ENCODE assay signal across 21 cellular contexts in the genomic region with DNA sequence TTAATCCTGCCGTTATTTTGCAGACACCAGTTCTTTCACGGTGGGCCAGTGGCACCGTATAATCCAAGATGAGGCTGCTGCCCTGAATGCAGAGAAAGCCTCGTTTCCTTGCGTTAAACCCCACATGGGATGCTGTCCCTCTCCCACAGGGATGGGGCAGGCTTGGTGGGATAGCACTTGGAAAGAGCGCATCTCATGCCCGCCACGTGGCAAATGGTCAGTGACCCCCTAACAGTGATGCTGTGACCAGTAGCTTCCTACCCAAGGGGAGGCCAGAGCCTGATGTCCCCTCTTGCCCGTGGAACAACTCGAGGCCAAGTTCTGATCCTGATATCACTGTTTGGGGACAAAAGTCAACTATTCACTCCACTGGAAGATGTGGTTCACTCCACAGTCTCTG.
A peak's percentile ranks its signal among the peaks of the same experiment; 100 is the strongest.
DNase-seq lines count a peak whose midpoint lies in the region; ATAC-seq and TF ChIP-seq lines count a peak whose summit lies in the region.
"Had no signal": no experiment of that assay in that cellular context is flagged by ENCODE, and none has a peak within 500 bp of the region (broad histone marks: within the 10 kb centered on the region; RNA-seq: fewer than 3 reads in every experiment).

No MANE protein-coding gene starts in this region.

- ATAC-seq in IMR-90 (ENCODE audit: low read depth) (no peak), HG03571 (IDR thresholded peaks at IDR 0.05; ENCODE audit: unreplicated experiment) (no peak), GM21390 (IDR thresholded peaks at IDR 0.05; ENCODE audit: unreplicated experiment) (no peak)
- ATAC-seq: K562 had no signal

- no peak overlapping the region for H3K18ac ChIP-seq in H9 (ENCODE audit: insufficient read length, low read depth, low read length)
- H3K18ac ChIP-seq in IMR-90 (ENCODE audit: low read depth, low read length) = no peak overlapping the region

- intact Hi-C loops in IMR-90 (cut with micrococcal nuclease) (no loop called here), posterior vena cava (cut with DNase I) (no loop called here)

- no peak overlapping the region for H4K91ac ChIP-seq in H9 (ENCODE audit: insufficient read length, low read depth, low read length)
- no peak overlapping the region for H4K91ac ChIP-seq in IMR-90 (ENCODE audit: insufficient read depth, low read depth, low read length)

- H3K9me3 ChIP-seq in H9 (ENCODE audit: control insufficient read depth, low read depth, low read length) = no peaks in the 10 kb centered on the region
- H3K9me3 ChIP-seq in IMR-90 (ENCODE audit: control insufficient read depth, insufficient read depth, low read length) = peaks cover 2% of the 10 kb centered on the region; the same call in 1 of the 2 replicates
- no peaks in the 10 kb centered on the region for H3K9me3 ChIP-seq in neural progenitor cell (ENCODE audit: low read depth)
- no peaks in the 10 kb centered on the region for H3K9me3 ChIP-seq in effector memory CD4-positive, alpha-beta T cell (ENCODE audit: control insufficient read depth, low read length)
- H3K9me3 ChIP-seq: BE2C had no signal

- H2AK9ac ChIP-seq in IMR-90 (replicated peaks; ENCODE audit: low read depth, low read length, poor library complexity) = peak overlapping the region; percentile 50

- dilution Hi-C loops in IMR-90 (cut with HindIII; ENCODE audit: low sequenced_read_pairs, unreplicated experiment) = no loop called here

- H2BK120ac ChIP-seq in H9 (ENCODE audit: low read depth, low read length, poor library complexity, severe bottlenecking) (no peak overlapping the region), IMR-90 (ENCODE audit: low read depth, low read length) (no peak overlapping the region)

- no peak for TF ChIP-seq RAD21 in IMR-90 (IDR thresholded peaks at IDR 0.05; ENCODE audit: low read length)

- peak overlapping the region; percentile 21 for H3K23ac ChIP-seq in H9 (ENCODE audit: insufficient read length, low read depth, low read length)
- H3K23ac ChIP-seq in IMR-90 (ENCODE audit: low read depth, low read length) = no peak overlapping the region

- H3K79me1 ChIP-seq in H9 (ENCODE audit: insufficient read depth, low read depth, low read length, poor library complexity, severe bottlenecking) (no peaks in the 10 kb centered on the region), IMR-90 (ENCODE audit: low read depth in 1 of 2, low read length in 2 of 2) (no peaks in the 10 kb centered on the region)

- H3K4me3 ChIP-seq in IMR-90 (ENCODE audit: insufficient read depth, low read depth, low read length) = no peak overlapping the region
- H3K4me3 ChIP-seq in neural progenitor cell = no peak overlapping the region
- no peak overlapping the region for H3K4me3 ChIP-seq in effector memory CD4-positive, alpha-beta T cell (ENCODE audit: insufficient read depth, low read depth, low read length, poor library complexity, severe bottlenecking)
- H3K4me3 ChIP-seq: K562 had no signal

- H3K14ac ChIP-seq in H9 (ENCODE audit: insufficient read depth, low read length) (no peak overlapping the region), IMR-90 (replicated peaks; ENCODE audit: low read depth, low read length) (no peak overlapping the region)

- no peak overlapping the region for H2BK12ac ChIP-seq in H9 (ENCODE audit: insufficient read length, low read depth, low read length)

- TF ChIP-seq POLR2A in IMR-90 (IDR thresholded peaks at IDR 0.05; ENCODE audit: low read depth, low read length) = no peak

- H2AK5ac ChIP-seq in H9 (ENCODE audit: insufficient read length, low read length) (no peak overlapping the region), IMR-90 (ENCODE audit: low read depth, low read length) (peak overlapping the region; percentile 28; the same call in 1 of the 2 replicates)

- CTCF ChIA-PET in IMR-90 (lab: Yijun Ruan, JAX) = no interaction called here

- H3K36me3 Mint-ChIP-seq in H9 (ENCODE audit: insufficient read depth in 1 of 3, low read depth in 3 of 3) (peaks cover 0 to 3% (median 0%) of the 10 kb centered on the region in 3 experiments; a peak in 2 of 7 replicates), neural progenitor cell (peaks cover under 1% of the 10 kb centered on the region)
- H3K36me3 Mint-ChIP-seq: CD4-positive, CD25-positive, alpha-beta regulatory T cell; CD8-positive, alpha-beta memory T cell had no signal

- H2BK15ac ChIP-seq in H9 (ENCODE audit: low read depth, low read length) = no peak overlapping the region
- no peak overlapping the region for H2BK15ac ChIP-seq in IMR-90 (ENCODE audit: low read depth, low read length)

- H3K27me3 ChIP-seq in H9 (ENCODE audit: insufficient read depth, low read length) (no peaks in the 10 kb centered on the region), IMR-90 (ENCODE audit: control insufficient read depth, insufficient read depth, low read length) (no peaks in the 10 kb centered on the region; the same call in 1 of the 2 replicates), neural progenitor cell (no peaks in the 10 kb centered on the region)
- H3K27me3 ChIP-seq in effector memory CD4-positive, alpha-beta T cell (replicated peaks; ENCODE audit: control insufficient read depth, insufficient read depth, low read length, poor library complexity, severe bottlenecking) = no peaks in the 10 kb centered on the region
- H3K27me3 ChIP-seq: BE2C had no signal

- H3T11ph ChIP-seq in H9 (ENCODE audit: low read length) = no peak overlapping the region

- H3K36me3 ChIP-seq in IMR-90 (ENCODE audit: control insufficient read depth, insufficient read depth, low read length) = no peaks in the 10 kb centered on the region
- H3K36me3 ChIP-seq in neural progenitor cell = no peaks in the 10 kb centered on the region
- no peaks in the 10 kb centered on the region for H3K36me3 ChIP-seq in effector memory CD4-positive, alpha-beta T cell (ENCODE audit: control insufficient read depth, insufficient read depth, low read length)
- H3K36me3 ChIP-seq: BE2C had no signal

- no peak overlapping the region for H3K4ac ChIP-seq in H9 (ENCODE audit: low read depth, low read length)
- no peak overlapping the region for H3K4ac ChIP-seq in IMR-90 (ENCODE audit: low read depth, low read length)

- no TSS peak for BruUV-seq in IMR-90 (replicated peaks; lab: Mats Ljungman, UMichigan)

- in situ Hi-C loops in IMR-90 (cut with MboI; ENCODE audit: low sequenced_read_pairs) = no loop called here

- H2BK20ac ChIP-seq in H9 (ENCODE audit: low read depth, low read length, poor library complexity, severe bottlenecking) (no peak overlapping the region), IMR-90 (ENCODE audit: low read depth, low read length) (no peak overlapping the region)

- H3K27ac ChIP-seq in H9 (ENCODE audit: insufficient read length, low read depth, low read length) (no peak overlapping the region), IMR-90 (ENCODE audit: insufficient read depth, low read length) (no peak overlapping the region), neural progenitor cell (no peak overlapping the region)
- no peak overlapping the region for H3K27ac ChIP-seq in effector memory CD4-positive, alpha-beta T cell (ENCODE audit: insufficient read depth, low read length, poor library complexity, severe bottlenecking)

- H3K9ac ChIP-seq in H9 (ENCODE audit: extremely low read depth, insufficient read length, low read length) (no peak overlapping the region), IMR-90 (ENCODE audit: low read depth, low read length) (no peak overlapping the region), neural progenitor cell (no peak overlapping the region)

- H4K5ac ChIP-seq in H9 (ENCODE audit: insufficient read length, low read depth, low read length) (no peak overlapping the region), IMR-90 (ENCODE audit: low read depth, low read length) (no peak overlapping the region)

- H2AFZ ChIP-seq in H9 (ENCODE audit: low read length) (no peak overlapping the region), IMR-90 (replicated peaks; ENCODE audit: low read length, poor library complexity) (no peak overlapping the region), neural progenitor cell (replicated peaks) (no peak overlapping the region)

- H3K23me2 ChIP-seq in H9 (ENCODE audit: insufficient read length, low read depth, low read length, poor library complexity, severe bottlenecking) = no peaks in the 10 kb centered on the region

- H2BK5ac ChIP-seq in H9 (ENCODE audit: insufficient read length, low read length) = no peak overlapping the region
- H2BK5ac ChIP-seq in IMR-90 (ENCODE audit: low read depth, low read length, poor library complexity, severe bottlenecking) = no peak overlapping the region

- no peak for DNase-seq in H9
- no peak for DNase-seq in IMR-90
- DNase-seq in neural progenitor cell (ENCODE audit: low spot score) = no peak
- peak; percentile 56 for DNase-seq in posterior vena cava (ENCODE audit: low spot score)
- no peak for DNase-seq in effector memory CD4-positive, alpha-beta T cell
- DNase-seq in NCI-H510A (lab: John Stamatoyannopoulos, UW) = no peak
- DNase-seq: ACHN; BE2C; C1 segment of cervical spinal cord; CD4-positive, CD25-positive, alpha-beta regulatory T cell; CD8-positive, alpha-beta memory T cell; COR-L47; DMS 273 treated with DMSO at 0.1 percent for 48 hours; DMS53; DND-41; EL; GOT3; H7 had no signal

- WGBS in H9 (ENCODE audit: extremely low coverage, insufficient read length, low lambda C conversion rate) = no CpG with 5 or more reads among the region's 10 CpGs
- 80% methylated on average over 1 of the region's 10 CpGs; no CpG with 5 or more reads in 1 of the 2 experiments for WGBS in IMR-90 (ENCODE audit: extremely low coverage in 2 of 2, insufficient read length in 1 of 2), 2 experiments

- H4K20me1 ChIP-seq in H9 (ENCODE audit: control insufficient read depth, insufficient read depth, insufficient read length) (peaks cover under 1% of the 10 kb centered on the region), IMR-90 (ENCODE audit: insufficient read depth, low read length) (no peaks in the 10 kb centered on the region), neural progenitor cell (ENCODE audit: low read depth) (no peaks in the 10 kb centered on the region)

- H3K56ac ChIP-seq in H9 (ENCODE audit: insufficient read length, low read depth, low read length) (no peak overlapping the region), IMR-90 (ENCODE audit: extremely low read depth, insufficient read depth, low read length) (no peak overlapping the region)

- H4K8ac ChIP-seq in H9 (replicated peaks; ENCODE audit: insufficient read length, low read depth, low read length) = no peak overlapping the region
- H4K8ac ChIP-seq in IMR-90 (ENCODE audit: low read depth in 2 of 2, low read length in 2 of 2) = no peak overlapping the region

- H3K4me3 Mint-ChIP-seq in H9 (no peak overlapping the region), neural progenitor cell (peak overlapping the region; percentile 6)
- H3K4me3 Mint-ChIP-seq: CD8-positive, alpha-beta memory T cell had no signal

- peaks cover 9% of the 10 kb centered on the region for H3K9me1 ChIP-seq in IMR-90 (ENCODE audit: insufficient read depth, low read length)

- no peak overlapping the region for H3K27ac Mint-ChIP-seq in H9
- peak overlapping the region; percentile 23 for H3K27ac Mint-ChIP-seq in neural progenitor cell
- H3K27ac Mint-ChIP-seq: CD4-positive, CD25-positive, alpha-beta regulatory T cell; CD8-positive, alpha-beta memory T cell had no signal

- peaks cover 6% of the 10 kb centered on the region for H3F3A ChIP-seq in neural progenitor cell (ENCODE audit: low read depth)

- H3K4me1 ChIP-seq in H9 (ENCODE audit: insufficient read depth, low read length) = no peaks in the 10 kb centered on the region
- H3K4me1 ChIP-seq in IMR-90 (ENCODE audit: control insufficient read depth, insufficient read depth, low read length) = peaks cover 9% of the 10 kb centered on the region
- peaks cover 19% of the 10 kb centered on the region for H3K4me1 ChIP-seq in neural progenitor cell
- H3K4me1 ChIP-seq in effector memory CD4-positive, alpha-beta T cell (ENCODE audit: control insufficient read depth, insufficient read depth, low read length, poor library complexity, severe bottlenecking) = no peaks in the 10 kb centered on the region

- H3K9me3 Mint-ChIP-seq in H9 (peaks cover 3% of the 10 kb centered on the region in 2 experiments; a peak in 2 of 5 replicates), neural progenitor cell (peaks cover 8% of the 10 kb centered on the region)
- H3K9me3 Mint-ChIP-seq: CD4-positive, CD25-positive, alpha-beta regulatory T cell had no signal

- H3K27me3 Mint-ChIP-seq in H9 (ENCODE audit: low read depth) = peaks cover 19% of the 10 kb centered on the region
- H3K27me3 Mint-ChIP-seq in neural progenitor cell (ENCODE audit: insufficient read depth, low read depth) = peaks cover 6% of the 10 kb centered on the region

- TF ChIP-seq CTCF in H9 (conservative IDR thresholded peaks at IDR 0.05) = no peak
- TF ChIP-seq CTCF in IMR-90 (conservative IDR thresholded peaks at IDR 0.05; ENCODE audit: low read depth, low read length) = no peak
- TF ChIP-seq CTCF in neural progenitor cell (IDR thresholded peaks at IDR 0.05) = no peak

- H3K79me2 ChIP-seq in H9 (ENCODE audit: insufficient read depth, low read length) (no peaks in the 10 kb centered on the region), neural progenitor cell (ENCODE audit: low read depth) (no peaks in the 10 kb centered on the region)

- H3K4me1 Mint-ChIP-seq in H9 (peaks cover 14 to 19% of the 10 kb centered on the region in 2 experiments), neural progenitor cell (peaks cover 39% of the 10 kb centered on the region)

- H3K4me2 ChIP-seq in H9 (ENCODE audit: insufficient read depth, insufficient read length, low read length) = no peak overlapping the region
- H3K4me2 ChIP-seq in IMR-90 (ENCODE audit: low read depth, low read length) = no peak overlapping the region
- no peak overlapping the region for H3K4me2 ChIP-seq in neural progenitor cell

- POLR2A ChIA-PET in IMR-90 (lab: Charles Lee; ENCODE audit: unreplicated experiment) = no interaction called here
